8 cellular contexts compared by ENCODE assay signal in genomic region chr1:65148548-65149390, GRCh38. TPM values are rescaled to one million over a fixed set of nuclear protein-coding genes. Genes with fewer than 3 reads are reported as not detected.
DNase-seq lines count a peak whose midpoint lies in the region; ATAC-seq, FAIRE-seq and TF ChIP-seq lines count a peak whose summit lies in the region.

No MANE protein-coding gene starts in this region.

- H3F3A ChIP-seq in Loucy (ENCODE audit: low read depth): no peaks in the 10 kb centered on the region

- H3K36me3 ChIP-seq in HEK293 (ENCODE audit: control insufficient read depth in 2 of 2, insufficient read depth in 1 of 2, low read length in 2 of 2) (no peaks in the 10 kb centered on the region; a peak in 1 of 3 replicates), Loucy (ENCODE audit: insufficient read depth, low read length) (no peaks in the 10 kb centered on the region), endothelial cell of umbilical vein (ENCODE audit: control insufficient read depth in 2 of 2, extremely low read depth in 1 of 2, insufficient read depth in 2 of 2, low read length in 2 of 2) (no peaks in the 10 kb centered on the region), mucosa of descending colon (ENCODE audit: low read depth) (no peaks in the 10 kb centered on the region)

- H3K4me1 Mint-ChIP-seq in activated CD4-positive, alpha-beta T cell treated with anti-CD3 and anti-CD28 coated beads, Interleukin-2, amount 10 ng/mL, durations not matched to agents 24 days and 14 days: peaks cover 42% of the 10 kb centered on the region
- H3K4me1 Mint-ChIP-seq in stimulated activated naive CD8-positive, alpha-beta T cell treated with anti-CD3 and anti-CD28 coated beads, Interleukin-15, amount 100 ng/mL, for 72 hours: peaks cover 31% of the 10 kb centered on the region

- BruUV-seq in endothelial cell of umbilical vein (replicated peaks; lab: Mats Ljungman, UMichigan): no TSS peak

- no peaks in the 10 kb centered on the region for H3K9me2 ChIP-seq in Loucy (replicated peaks; ENCODE audit: low read depth, low read length)

- POLR2A ChIA-PET in HEK293 (lab: Yijun Ruan, JAX): interaction anchor here (1.0 to 1.4 kb wide), 3 partner anchors 11 to 74 kb away, joined by 3 to 4 read pairs (median 3); no protein-coding TSS in a partner anchor
- POLR2A ChIA-PET in endothelial cell of umbilical vein (lab: Charles Lee): interaction anchor here (0.6 kb wide), 1 partner anchor 100 kb away, joined by 3 read pairs; no protein-coding TSS in a partner anchor

- H3K9ac ChIP-seq in Loucy (ENCODE audit: low read depth, low read length, poor library complexity, severe bottlenecking): peak overlapping the region; percentile 80
- no peak overlapping the region for H3K9ac ChIP-seq in endothelial cell of umbilical vein (replicated peaks; ENCODE audit: extremely low read depth, insufficient read depth, low read length)

- DNase-seq in NCI-H345 (lab: John Stamatoyannopoulos, UW): peak; percentile 42
- DNase-seq in NCI-H345 treated with DMSO at 0.1 percent for 48 hours (lab: John Stamatoyannopoulos, UW; ENCODE audit: unreplicated experiment): no peak
- DNase-seq in activated CD4-positive, alpha-beta T cell treated with anti-CD3 and anti-CD28 coated beads, Interleukin-2, amount 10 ng/mL, durations not matched to agents 24 days and 14 days: peak; percentile 90
- peak; percentile 12 for DNase-seq in endothelial cell of umbilical vein (ENCODE audit: low read depth, low spot score)
- peak; percentile 43 to 69 (median 63) for DNase-seq in mucosa of descending colon
- DNase-seq in stimulated activated naive CD8-positive, alpha-beta T cell treated with anti-CD3 and anti-CD28 coated beads, Interleukin-15, amount 100 ng/mL, for 72 hours: peak; percentile 56 to 63

- H3K4me3 ChIP-seq in HEK293 (ENCODE audit: low read depth, low read length) (peak overlapping the region; percentile 82), Loucy (ENCODE audit: low read length, poor library complexity, severe bottlenecking) (peak overlapping the region; percentile 85), endothelial cell of umbilical vein (replicated peaks in 1 of 3; ENCODE audit: insufficient read depth in 1 of 3, low read depth in 1 of 3, low read length in 3 of 3) (peak overlapping the region; percentile 38 to 50 (median 44)), mucosa of descending colon (peak overlapping the region; percentile 33)

- H3K9me3 Mint-ChIP-seq in activated CD4-positive, alpha-beta T cell treated with anti-CD3 and anti-CD28 coated beads, Interleukin-2, amount 10 ng/mL, durations not matched to agents 24 days and 14 days: no peaks in the 10 kb centered on the region
- H3K9me3 Mint-ChIP-seq in stimulated activated naive CD8-positive, alpha-beta T cell treated with anti-CD3 and anti-CD28 coated beads, Interleukin-15, amount 100 ng/mL, for 72 hours: no peaks in the 10 kb centered on the region

- H3K27me3 ChIP-seq in Loucy (ENCODE audit: insufficient read depth, low read length, poor library complexity, severe bottlenecking) (no peaks in the 10 kb centered on the region), endothelial cell of umbilical vein (ENCODE audit: control insufficient read depth in 2 of 2, insufficient read depth in 2 of 2, low read length in 2 of 2) (peaks cover 0 to 13% of the 10 kb centered on the region in 2 experiments)

- H3K4me2 ChIP-seq in Loucy (ENCODE audit: low read depth, low read length, poor library complexity, severe bottlenecking) (peak overlapping the region; percentile 83), endothelial cell of umbilical vein (ENCODE audit: insufficient read depth, low read length) (peak overlapping the region; percentile 18)

- peak overlapping the region; percentile 96 for H3K27ac Mint-ChIP-seq in activated CD4-positive, alpha-beta T cell treated with anti-CD3 and anti-CD28 coated beads, Interleukin-2, amount 10 ng/mL, durations not matched to agents 24 days and 14 days
- peak overlapping the region in 1 of 2 donors; percentile 48 for H3K27ac Mint-ChIP-seq in stimulated activated naive CD8-positive, alpha-beta T cell treated with anti-CD3 and anti-CD28 coated beads, Interleukin-15, amount 100 ng/mL, for 72 hours

- no peaks in the 10 kb centered on the region for H3K9me1 ChIP-seq in endothelial cell of umbilical vein (replicated peaks; ENCODE audit: control insufficient read depth, extremely low read depth, insufficient read depth, low read length)

- no peak for FAIRE-seq in endothelial cell of umbilical vein (lab: Jason Lieb, UNC)

- H4K20me1 ChIP-seq in Loucy (ENCODE audit: insufficient read depth, low read length, poor library complexity, severe bottlenecking) (peaks cover 35% of the 10 kb centered on the region), endothelial cell of umbilical vein (replicated peaks; ENCODE audit: control insufficient read depth, extremely low read depth, insufficient read depth, low read length) (no peaks in the 10 kb centered on the region)

- ATAC-seq in mucosa of descending colon: peak; percentile 56
- ATAC-seq in stimulated activated naive CD8-positive, alpha-beta T cell treated with anti-CD3 and anti-CD28 coated beads, Interleukin-15, amount 100 ng/mL, for 72 hours: peak; percentile 70

- dilution Hi-C loops in endothelial cell of umbilical vein (cut with MboI; ENCODE audit: extremely low pct_ligation_motif_present, low sequenced_read_pairs): no loop called here

- H3K4me1 ChIP-seq in HEK293 (ENCODE audit: control insufficient read depth, insufficient read depth, low read length) (peaks cover 6% of the 10 kb centered on the region; the same call in 1 of the 2 replicates), Loucy (ENCODE audit: insufficient read depth, low read length, poor library complexity, severe bottlenecking) (peaks cover 49% of the 10 kb centered on the region), endothelial cell of umbilical vein (ENCODE audit: control insufficient read depth, extremely low read depth, insufficient read depth, low read length) (no peaks in the 10 kb centered on the region), mucosa of descending colon (ENCODE audit: low read depth) (no peaks in the 10 kb centered on the region)

- H3K9me3 ChIP-seq in HEK293 (ENCODE audit: control insufficient read depth, insufficient read depth, low read depth, low read length) (no peaks in the 10 kb centered on the region), Loucy (ENCODE audit: insufficient read depth, low read depth, low read length) (no peaks in the 10 kb centered on the region), endothelial cell of umbilical vein (replicated peaks; ENCODE audit: control insufficient read depth, insufficient read depth, low read length) (no peaks in the 10 kb centered on the region), mucosa of descending colon (no peaks in the 10 kb centered on the region)

- CTCF ChIA-PET in HEK293 (lab: Yijun Ruan, JAX) (interaction anchor here (1.1 to 2.0 kb wide), 2 partner anchors 11 to 60 kb away, joined by 3 to 7 read pairs; no protein-coding TSS in a partner anchor), endothelial cell of umbilical vein (lab: Charles Lee) (interaction anchor here (0.7 to 3.4 kb wide), 4 partner anchors 8 to 539 kb away, joined by 3 to 13 read pairs (median 4); no protein-coding TSS in a partner anchor)

- peak; percentile 64; the same call in 1 of the 2 replicates for TF ChIP-seq CTCF in HEK293 (tag by site-specific recombination; IDR thresholded peaks at IDR 0.05)
- no peak for TF ChIP-seq CTCF in Loucy (conservative IDR thresholded peaks at IDR 0.05; ENCODE audit: low read length)
- no peak for TF ChIP-seq CTCF in endothelial cell of umbilical vein (IDR thresholded peaks at IDR 0.05; ENCODE audit: extremely low read depth in 1 of 2, insufficient read depth in 1 of 2, low read depth in 1 of 2, low read length in 2 of 2)
- no peak for TF ChIP-seq CTCF in mucosa of descending colon (IDR thresholded peaks at IDR 0.05)

- H3K79me2 ChIP-seq in Loucy (ENCODE audit: insufficient read depth, low read length) (peaks cover 57% of the 10 kb centered on the region), endothelial cell of umbilical vein (ENCODE audit: control insufficient read depth, insufficient read depth, low read length) (no peaks in the 10 kb centered on the region)

- no peak for TF ChIP-seq POLR2A in endothelial cell of umbilical vein (IDR thresholded peaks at IDR 0.05; ENCODE audit: low read depth, low read length)

- H3K27ac ChIP-seq in HEK293 (ENCODE audit: extremely low read depth, low read depth, low read length): peak overlapping the region; percentile 84
- no peak overlapping the region for H3K27ac ChIP-seq in endothelial cell of umbilical vein (ENCODE audit: insufficient read depth, low read depth, low read length)

- intact Hi-C loops in activated CD4-positive, alpha-beta T cell treated with anti-CD3 and anti-CD28 coated beads, Interleukin-2, amount 10 ng/mL, durations not matched to agents 24 days and 14 days (cut with micrococcal nuclease): loop anchor here (1.0 to 10.0 kb wide), 6 partner anchors 65 to 270 kb away; partner anchors contain the start of gene JAK1
- intact Hi-C loops in endothelial cell of umbilical vein (cut with micrococcal nuclease) (loop anchor here (2.0 to 5.0 kb wide), 3 partner anchors 60 to 274 kb away; partner anchors contain the start of genes LEPR and LEPROT), mucosa of descending colon (cut with DNase I, micrococcal nuclease) (no loop called here)

- peaks cover 13% of the 10 kb centered on the region for H3K27me3 Mint-ChIP-seq in activated CD4-positive, alpha-beta T cell treated with anti-CD3 and anti-CD28 coated beads, Interleukin-2, amount 10 ng/mL, durations not matched to agents 24 days and 14 days
- peaks cover 40% of the 10 kb centered on the region for H3K27me3 Mint-ChIP-seq in stimulated activated naive CD8-positive, alpha-beta T cell treated with anti-CD3 and anti-CD28 coated beads, Interleukin-15, amount 100 ng/mL, for 72 hours

- peak overlapping the region; percentile 70 for H2AFZ ChIP-seq in Loucy (ENCODE audit: low read length)
- H2AFZ ChIP-seq in endothelial cell of umbilical vein (ENCODE audit: low read depth, low read length): peak overlapping the region; percentile 69

- H3K36me3 Mint-ChIP-seq in activated CD4-positive, alpha-beta T cell treated with anti-CD3 and anti-CD28 coated beads, Interleukin-2, amount 10 ng/mL, durations not matched to agents 24 days and 14 days (ENCODE audit: low read depth): peaks cover 32% of the 10 kb centered on the region

- peak overlapping the region; percentile 93 for H3K4me3 Mint-ChIP-seq in activated CD4-positive, alpha-beta T cell treated with anti-CD3 and anti-CD28 coated beads, Interleukin-2, amount 10 ng/mL, durations not matched to agents 24 days and 14 days
- H3K4me3 Mint-ChIP-seq in stimulated activated naive CD8-positive, alpha-beta T cell treated with anti-CD3 and anti-CD28 coated beads, Interleukin-15, amount 100 ng/mL, for 72 hours: peak overlapping the region; percentile 85 to 92

RNA-seq across cellular contexts. Expression of gene AK4, which starts 0.8 kb away (rescaled TPM):
- total RNA-seq in activated CD4-positive, alpha-beta T cell treated with anti-CD3 and anti-CD28 coated beads, Interleukin-2, amount 10 ng/mL, durations not matched to agents 24 days and 14 days: 135 and 138 TPM in 2 replicates
- total RNA-seq in endothelial cell of umbilical vein (5.6 and 7.0 TPM in 2 replicates), mucosa of descending colon (10 to 100 TPM; 27.1 to 72.8 (median 47.9) TPM)
- polyA plus RNA-seq in endothelial cell of umbilical vein: 1.8 and 2.2 TPM in 2 replicates
- polyA plus RNA-seq in endothelial cell of umbilical vein (2011; cell fraction: cytosol; rRNA removed): 1.4 and 2.1 TPM in 2 replicates
- polyA plus RNA-seq in endothelial cell of umbilical vein (2011; cell fraction: nucleus; rRNA removed): 1.1 and 1.2 TPM in 2 replicates
- polyA plus RNA-seq in endothelial cell of umbilical vein (2012): 6.2 and 7.4 TPM in 2 replicates
- 2.5 and 6.5 TPM in 2 replicates for polyA minus RNA-seq in endothelial cell of umbilical vein
- 3.3 TPM for polyA minus RNA-seq in endothelial cell of umbilical vein (2011; cell fraction: cytosol; rRNA and poly(A)+ RNA removed)
- 2.6 and 3.8 TPM in 2 replicates for polyA minus RNA-seq in endothelial cell of umbilical vein (2011; cell fraction: nucleus; rRNA and poly(A)+ RNA removed)

Comparison
In these comparisons a context has a peak if more than half of its experiments do, and no peak if none do; other contexts are left out.
1. H3K4me3 ChIP-seq: peak in every context shown above with its lines; median percentile 85 in Loucy; 82 in HEK293; 44 in endothelial cell of umbilical vein; 33 in mucosa of descending colon.
2. intact Hi-C loops: an anchor here in activated CD4-positive, alpha-beta T cell treated with anti-CD3 and anti-CD28 coated beads, Interleukin-2, amount 10 ng/mL, durations not matched to agents 24 days and 14 days (1.0 to 10.0 kb wide) and endothelial cell of umbilical vein (2.0 to 5.0 kb wide); none called in mucosa of descending colon.